19 cellular contexts compared by ENCODE assay signal in the genomic region with DNA sequence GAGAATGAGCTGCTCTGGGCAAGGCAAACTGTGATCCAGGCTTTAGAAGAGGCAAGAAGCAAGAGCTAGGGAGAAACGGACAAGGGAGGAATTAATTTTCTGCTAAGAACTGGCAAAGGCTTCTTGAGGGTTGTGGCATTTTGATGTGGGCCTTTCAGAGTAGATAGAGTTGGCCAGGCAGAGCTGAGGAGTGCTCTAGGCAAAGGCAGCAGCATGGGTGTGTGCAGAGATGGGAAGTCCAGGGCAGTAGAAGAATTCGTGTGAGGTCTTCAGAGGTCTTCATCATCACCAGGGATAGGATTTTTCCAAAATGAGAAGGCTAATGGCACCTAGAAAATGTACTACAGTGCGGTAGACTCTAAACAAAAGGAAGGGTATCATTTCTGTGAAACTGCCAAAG.
DNase-seq lines count a peak whose midpoint lies in the region; ATAC-seq and TF ChIP-seq lines count a peak whose summit lies in the region.
"Had no signal": no experiment of that assay in that cellular context is flagged by ENCODE, and none has a peak within 500 bp of the region (broad histone marks: within the 10 kb centered on the region; RNA-seq: fewer than 3 reads in every experiment).

No MANE protein-coding gene starts in this region.

- peaks cover 36% of the 10 kb centered on the region for H3K4me1 ChIP-seq in adipocyte (ENCODE audit: control insufficient read depth, insufficient read depth, low read length)
- H3K4me1 ChIP-seq in prostate gland (replicated peaks), result no peaks in the 10 kb centered on the region
- H3K4me1 ChIP-seq in upper lobe of right lung, result peaks cover 5% of the 10 kb centered on the region
- H3K4me1 ChIP-seq: pancreas had no signal

- peak overlapping the region; percentile 78 for H3K9ac ChIP-seq in adipocyte (ENCODE audit: low read length)
- H3K9ac ChIP-seq: KMS-11 had no signal

- H3K27ac ChIP-seq in prostate gland, result peak overlapping the region; percentile 43 to 58
- peak overlapping the region; percentile 76 for H3K27ac ChIP-seq in upper lobe of right lung
- H3K27ac ChIP-seq: KMS-11, VCaP had no signal

- no peaks in the 10 kb centered on the region for H3K36me3 Mint-ChIP-seq in activated naive CD4-positive, alpha-beta T cell treated with anti-CD3 and anti-CD28 coated beads, Interleukin-2, amount 10 ng/mL, durations not matched to agents 7 days and 5 days
- H3K36me3 Mint-ChIP-seq: type B pancreatic cell had no signal

- TF ChIP-seq CTCF in prostate gland (IDR thresholded peaks at IDR 0.05), result no peak
- TF ChIP-seq CTCF in upper lobe of right lung (IDR thresholded peaks at IDR 0.05), result no peak

- 71% methylated on average over 3 of the region's 3 CpGs for WGBS in prostate gland

- H3K27me3 Mint-ChIP-seq in activated naive CD4-positive, alpha-beta T cell treated with anti-CD3 and anti-CD28 coated beads, Interleukin-2, amount 10 ng/mL, durations not matched to agents 7 days and 5 days, result no peaks in the 10 kb centered on the region
- no peaks in the 10 kb centered on the region for H3K27me3 Mint-ChIP-seq in stimulated activated naive CD8-positive, alpha-beta T cell treated with anti-CD3 and anti-CD28 coated beads, Interleukin-15, amount 100 ng/mL, for 72 hours
- H3K27me3 Mint-ChIP-seq: T-cell, type B pancreatic cell had no signal

- intact Hi-C loops in left ventricle myocardium superior (cut with micrococcal nuclease) (no loop called here), prostate gland (cut with DNase I) (loop anchor here (5.0 kb wide), 2 partner anchors 67 to 162 kb away; no protein-coding TSS in a partner anchor), upper lobe of right lung (cut with DNase I) (no loop called here)

- no peak overlapping the region for H3K27ac Mint-ChIP-seq in activated naive CD4-positive, alpha-beta T cell treated with anti-CD3 and anti-CD28 coated beads, Interleukin-2, amount 10 ng/mL, durations not matched to agents 7 days and 5 days
- no peak overlapping the region for H3K27ac Mint-ChIP-seq in stimulated activated naive CD8-positive, alpha-beta T cell treated with anti-CD3 and anti-CD28 coated beads, Interleukin-15, amount 100 ng/mL, for 72 hours
- H3K27ac Mint-ChIP-seq: T-cell, type B pancreatic cell had no signal

- CTCF ChIA-PET in activated naive CD4-positive, alpha-beta T cell treated with anti-CD3 and anti-CD28 coated beads, Interleukin-2, amount 10 ng/mL, durations not matched to agents 7 days and 5 days (lab: Charles Lee), result interaction anchor here (1.0 to 5.1 kb wide), 2 partner anchors 9 to 238 kb away, joined by 3 to 31 read pairs; no protein-coding TSS in a partner anchor

- no peak for TF ChIP-seq POLR2A in prostate gland (IDR thresholded peaks at IDR 0.05)

- peak; percentile 51 for ATAC-seq in left ventricle myocardium superior
- ATAC-seq in upper lobe of right lung, result no peak
- no peak for ATAC-seq in HG03354 (IDR thresholded peaks at IDR 0.05; ENCODE audit: poor library complexity, severe bottlenecking, unreplicated experiment)
- no peak for ATAC-seq in stimulated activated naive CD8-positive, alpha-beta T cell treated with anti-CD3 and anti-CD28 coated beads, Interleukin-15, amount 100 ng/mL, for 72 hours
- ATAC-seq: HCT116, left lobe of liver, T-cell had no signal

- no peak overlapping the region for H3K4me3 ChIP-seq in adipocyte (ENCODE audit: low read length)
- no peak overlapping the region for H3K4me3 ChIP-seq in prostate gland
- H3K4me3 ChIP-seq in upper lobe of right lung, result no peak overlapping the region
- H3K4me3 ChIP-seq: pancreas had no signal

- no peaks in the 10 kb centered on the region for H3K4me1 Mint-ChIP-seq in activated naive CD4-positive, alpha-beta T cell treated with anti-CD3 and anti-CD28 coated beads, Interleukin-2, amount 10 ng/mL, durations not matched to agents 7 days and 5 days
- no peaks in the 10 kb centered on the region for H3K4me1 Mint-ChIP-seq in stimulated activated naive CD8-positive, alpha-beta T cell treated with anti-CD3 and anti-CD28 coated beads, Interleukin-15, amount 100 ng/mL, for 72 hours
- H3K4me1 Mint-ChIP-seq: T-cell had no signal

- H3K36me3 ChIP-seq in adipocyte (ENCODE audit: control insufficient read depth, insufficient read depth, low read length, severe bottlenecking), result no peaks in the 10 kb centered on the region
- no peaks in the 10 kb centered on the region for H3K36me3 ChIP-seq in prostate gland
- H3K36me3 ChIP-seq in upper lobe of right lung, result no peaks in the 10 kb centered on the region
- H3K36me3 ChIP-seq: pancreas had no signal

- DNase-seq in adipocyte (ENCODE audit: low read depth), result no peak
- DNase-seq in left ventricle myocardium superior, result no peak
- DNase-seq in prostate gland (ENCODE audit: low spot score), result no peak
- no peak for DNase-seq in upper lobe of right lung
- DNase-seq in activated naive CD4-positive, alpha-beta T cell treated with anti-CD3 and anti-CD28 coated beads, Interleukin-2, amount 10 ng/mL, durations not matched to agents 7 days and 5 days, result no peak
- DNase-seq in T-helper 1 cell, result no peak
- DNase-seq in stimulated activated naive CD8-positive, alpha-beta T cell treated with anti-CD3 and anti-CD28 coated beads, Interleukin-15, amount 100 ng/mL, for 72 hours, result no peak
- DNase-seq: activated CD4-positive, alpha-beta T cell treated with anti-CD3 and anti-CD28 coated beads, Interleukin-2, amount 50 U/mL, for 4 hours; activated naive CD4-positive, alpha-beta T cell treated with Interleukin-2 at 50 U/mL for 16 hours; NCI-H187 treated with DMSO at 0.1 percent for 48 hours; NCI-H446 treated with DMSO at 0.1 percent for 48 hours; pancreas; T-cell had no signal

- no peaks in the 10 kb centered on the region for H3K9me3 ChIP-seq in adipocyte (ENCODE audit: control insufficient read depth, low read length)
- no peaks in the 10 kb centered on the region for H3K9me3 ChIP-seq in prostate gland
- no peaks in the 10 kb centered on the region for H3K9me3 ChIP-seq in upper lobe of right lung
- H3K9me3 ChIP-seq: pancreas had no signal

- H3K27me3 ChIP-seq in adipocyte (replicated peaks; ENCODE audit: control insufficient read depth, insufficient read depth, low read length) (no peaks in the 10 kb centered on the region), prostate gland (replicated peaks; ENCODE audit: insufficient read depth) (no peaks in the 10 kb centered on the region), upper lobe of right lung (no peaks in the 10 kb centered on the region)
- H3K27me3 ChIP-seq: pancreas had no signal

- H3K4me3 Mint-ChIP-seq in activated naive CD4-positive, alpha-beta T cell treated with anti-CD3 and anti-CD28 coated beads, Interleukin-2, amount 10 ng/mL, durations not matched to agents 7 days and 5 days, result no peak overlapping the region
- no peak overlapping the region for H3K4me3 Mint-ChIP-seq in stimulated activated naive CD8-positive, alpha-beta T cell treated with anti-CD3 and anti-CD28 coated beads, Interleukin-15, amount 100 ng/mL, for 72 hours
- H3K4me3 Mint-ChIP-seq: T-cell, type B pancreatic cell had no signal

- peaks cover 2% of the 10 kb centered on the region for H3K9me3 Mint-ChIP-seq in activated naive CD4-positive, alpha-beta T cell treated with anti-CD3 and anti-CD28 coated beads, Interleukin-2, amount 10 ng/mL, durations not matched to agents 7 days and 5 days
- H3K9me3 Mint-ChIP-seq in stimulated activated naive CD8-positive, alpha-beta T cell treated with anti-CD3 and anti-CD28 coated beads, Interleukin-15, amount 100 ng/mL, for 72 hours, result no peaks in the 10 kb centered on the region
- H3K9me3 Mint-ChIP-seq: type B pancreatic cell had no signal
